ENCODE assay signal across 7 cellular contexts in genomic region chr10:26662864-26663263, GRCh38.
"Had no signal": no experiment of that assay in that cellular context is flagged by ENCODE, and none has a peak within 500 bp of the region (broad histone marks: within the 10 kb centered on the region; RNA-seq: fewer than 3 reads in every experiment).

No MANE protein-coding gene starts in this region.

- DNase-seq: IMR-90, KG1 had no signal

- H3K27ac ChIP-seq: HL-60, KMS-11 had no signal

- H3K4me3 Mint-ChIP-seq: IgD-negative memory B cell had no signal

- FAIRE-seq: HepG2, HTR-8/SVneo had no signal

- H3K4me2 ChIP-seq: KMS-11 had no signal

- H3K9ac ChIP-seq: KMS-11 had no signal

- ATAC-seq: HepG2 had no signal

- H3K27ac Mint-ChIP-seq: IgD-negative memory B cell had no signal

- H3K4me1 Mint-ChIP-seq: IgD-negative memory B cell had no signal
